In the genomic region with DNA sequence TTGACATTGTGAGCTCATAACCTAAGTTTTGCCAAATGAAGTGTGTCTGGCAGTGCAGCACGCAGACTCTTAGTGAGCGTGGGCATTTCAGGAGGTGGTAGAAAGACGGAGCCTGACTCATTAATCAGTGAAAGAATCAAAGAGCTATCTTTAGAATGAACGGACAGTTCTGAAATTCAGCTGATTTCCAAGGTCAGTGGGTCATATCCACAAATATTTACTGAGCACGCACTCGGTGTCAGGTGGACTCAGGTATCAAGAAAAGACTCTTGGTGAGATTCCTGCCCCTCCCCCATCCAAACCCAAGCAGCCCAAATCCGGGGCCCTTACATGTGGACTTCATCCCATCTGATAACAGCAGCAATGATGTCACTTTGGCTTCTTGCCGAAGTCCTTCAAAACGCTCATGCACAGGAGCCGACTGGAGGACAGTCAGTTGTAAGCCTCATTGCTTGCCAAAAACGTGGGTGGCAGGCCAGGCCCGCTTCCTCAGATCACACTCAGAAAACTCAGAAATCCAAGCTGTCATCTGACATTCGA, we compare ENCODE assay signal across 11 cellular contexts.
DNase-seq lines count a peak whose midpoint lies in the region; ATAC-seq and TF ChIP-seq lines count a peak whose summit lies in the region.
"Had no signal": no experiment of that assay in that cellular context is flagged by ENCODE, and none has a peak within 500 bp of the region (broad histone marks: within the 10 kb centered on the region; RNA-seq: fewer than 3 reads in every experiment).

No MANE protein-coding gene starts in this region.

- peak overlapping the region; percentile 44 for H3K27ac ChIP-seq in C4-2B
- peak overlapping the region; percentile 39 to 65 for H3K27ac ChIP-seq in lung (ENCODE audit: low read depth in 1 of 2, low read length in 1 of 2)

- TF ChIP-seq CTCF in C4-2B (conservative IDR thresholded peaks at IDR 0.05) (no peak), lung (IDR thresholded peaks at IDR 0.05; ENCODE audit: control extremely low read depth, extremely low read depth) (no peak)

- peak; percentile 9 for ATAC-seq in lung (ENCODE audit: insufficient read depth, low FRiP score)
- ATAC-seq in GM18858 (IDR thresholded peaks at IDR 0.05; ENCODE audit: unreplicated experiment): no peak
- no peak for ATAC-seq in GM18868 (IDR thresholded peaks at IDR 0.05; ENCODE audit: unreplicated experiment)
- ATAC-seq: CD8-positive, alpha-beta T cell; T-helper 17 cell had no signal

- H3K9me3 ChIP-seq in lung (ENCODE audit: control insufficient read depth in 2 of 2, insufficient read depth in 1 of 2, low read length in 1 of 2): no peaks in the 10 kb centered on the region

- H3K27me3 ChIP-seq in lung (ENCODE audit: control insufficient read depth, insufficient read depth): no peaks in the 10 kb centered on the region

- WGBS in lung, 2 donors: 16 to 23% methylated on average over 13 of the region's 13 CpGs

- no peak overlapping the region for H3K4me3 ChIP-seq in lung

- H3K36me3 ChIP-seq in lung (ENCODE audit: control insufficient read depth in 2 of 2, insufficient read depth in 2 of 2, low read length in 2 of 2): no peaks in the 10 kb centered on the region

- peak; percentile 60 for DNase-seq in NCI-H2029 treated with DMSO at 0.1 percent for 48 hours (lab: John Stamatoyannopoulos, UW)
- DNase-seq in cerebellar cortex (ENCODE audit: low spot score): peak; percentile 3
- peak; percentile 84 for DNase-seq in lung (ENCODE audit: low spot score)
- DNase-seq in stimulated activated CD8-positive, alpha-beta memory T cell treated with anti-CD3 and anti-CD28 coated beads, Interleukin-4, amount 100 ng/mL, for 48 hours: no peak
- no peak for DNase-seq in activated gamma-delta T cell (lab: John Stamatoyannopoulos, UW)
- DNase-seq: CD8-positive, alpha-beta T cell; NCI-H510A; T-helper 17 cell had no signal

- H3K4me1 ChIP-seq in lung (ENCODE audit: control insufficient read depth in 2 of 2, insufficient read depth in 2 of 2, low read length in 2 of 2): peaks cover 6 to 15% of the 10 kb centered on the region in 2 donors

Comparison
In these comparisons a context has a peak if more than half of its experiments do, and no peak if none do; other contexts are left out.
1. DNase-seq: peak in NCI-H2029 treated with DMSO at 0.1 percent for 48 hours (single experiment), cerebellar cortex (single experiment) and lung (single experiment); none in stimulated activated CD8-positive, alpha-beta memory T cell treated with anti-CD3 and anti-CD28 coated beads, Interleukin-4, amount 100 ng/mL, for 48 hours (single experiment) and activated gamma-delta T cell (single experiment).